ENCODE assay signal across 1 cellular context in the genomic region with DNA sequence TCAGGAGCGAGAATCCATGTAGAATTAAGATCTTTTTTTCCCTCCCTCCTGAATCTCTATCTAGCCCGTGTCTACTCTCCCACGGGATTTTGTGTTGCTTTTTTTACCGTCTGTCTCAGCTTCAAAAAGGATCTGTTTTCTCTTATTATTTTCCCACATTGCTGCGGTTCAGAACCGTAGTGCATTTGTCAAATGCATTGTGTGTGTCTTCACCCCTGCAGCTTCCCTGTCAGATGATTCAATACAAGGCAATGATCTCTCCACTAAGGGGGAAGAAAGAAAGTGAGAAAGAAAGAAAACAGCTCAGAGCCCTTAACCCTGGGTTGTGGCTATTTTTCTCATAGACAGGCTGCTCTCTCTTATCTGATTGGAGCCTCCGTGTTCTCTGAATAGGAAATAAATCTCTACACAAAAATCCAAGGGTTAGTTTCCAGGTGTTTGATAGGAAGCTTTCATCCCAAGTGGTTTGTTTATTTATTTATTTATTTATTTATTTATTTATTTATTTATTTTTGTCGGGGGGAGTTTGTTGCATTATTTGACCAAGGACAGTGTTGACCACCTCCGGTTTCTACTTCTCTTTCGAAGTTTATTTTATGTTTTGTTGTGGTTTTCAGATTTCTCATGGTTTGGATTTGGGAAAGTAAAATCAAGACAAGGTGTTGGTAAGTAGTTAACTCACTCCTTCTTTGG.
TF ChIP-seq lines count a peak whose summit lies in the region.

No MANE protein-coding gene starts in this region.

TF ChIP-seq in HEK293, 187 proteins besides CTCF, POLR2A, EP300 and RAD21 (continued from another document and continues in another):
- no peak for TF ChIP-seq PRDM2 (tag by site-specific recombination; IDR thresholded peaks at IDR 0.05; ENCODE audit: borderline replicate concordance)
- no peak for TF ChIP-seq ZNF404 (tag by site-specific recombination; IDR thresholded peaks at IDR 0.05)
- no peak for TF ChIP-seq ZNF248 (tag by site-specific recombination; IDR thresholded peaks at IDR 0.05)
- TF ChIP-seq PRDM4 (tag by site-specific recombination; IDR thresholded peaks at IDR 0.05), result no peak
- TF ChIP-seq ZNF184 (tag by site-specific recombination; IDR thresholded peaks at IDR 0.05), result no peak
- TF ChIP-seq ZSCAN4 (tag by site-specific recombination; IDR thresholded peaks at IDR 0.05), result no peak
- no peak for TF ChIP-seq ZNF626 (tag by site-specific recombination; IDR thresholded peaks at IDR 0.05)
- TF ChIP-seq ZNF133 (tag by site-specific recombination; IDR thresholded peaks at IDR 0.05), result no peak
- no peak for TF ChIP-seq ZNF174 (tag by site-specific recombination; IDR thresholded peaks at IDR 0.05)
- no peak for TF ChIP-seq SP7 (tag by site-specific recombination; IDR thresholded peaks at IDR 0.05)
- no peak for TF ChIP-seq ZNF423 (tag by site-specific recombination; IDR thresholded peaks at IDR 0.05)
- no peak for TF ChIP-seq SCRT2 (tag by site-specific recombination; IDR thresholded peaks at IDR 0.05)
- no peak for TF ChIP-seq ZNF157 (tag by site-specific recombination; IDR thresholded peaks at IDR 0.05)
- TF ChIP-seq ZNF501 (tag by site-specific recombination; IDR thresholded peaks at IDR 0.05), result no peak
- TF ChIP-seq ZBTB7A (tag by site-specific recombination; IDR thresholded peaks at IDR 0.05; ENCODE audit: low read depth), result no peak
- TF ChIP-seq, protein P1, sequence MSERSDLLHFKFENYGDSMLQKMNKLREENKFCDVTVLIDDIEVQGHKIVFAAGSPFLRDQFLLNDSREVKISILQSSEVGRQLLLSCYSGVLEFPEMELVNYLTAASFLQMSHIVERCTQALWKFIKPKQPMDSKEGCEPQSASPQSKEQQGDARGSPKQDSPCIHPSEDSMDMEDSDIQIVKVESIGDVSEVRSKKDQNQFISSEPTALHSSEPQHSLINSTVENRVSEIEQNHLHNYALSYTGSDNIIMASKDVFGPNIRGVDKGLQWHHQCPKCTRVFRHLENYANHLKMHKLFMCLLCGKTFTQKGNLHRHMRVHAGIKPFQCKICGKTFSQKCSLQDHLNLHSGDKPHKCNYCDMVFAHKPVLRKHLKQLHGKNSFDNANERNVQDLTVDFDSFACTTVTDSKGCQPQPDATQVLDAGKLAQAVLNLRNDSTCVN (tag by site-specific recombination; optimal IDR thresholded peaks at IDR 0.05), result no peak
- TF ChIP-seq ZNF558 (tag by site-specific recombination; IDR thresholded peaks at IDR 0.05), result no peak
- no peak for TF ChIP-seq ZNF621 (tag by site-specific recombination; IDR thresholded peaks at IDR 0.05)
- no peak for TF ChIP-seq ZNF521 (tag by site-specific recombination; IDR thresholded peaks at IDR 0.05)
- TF ChIP-seq KLF1 (tag by site-specific recombination; IDR thresholded peaks at IDR 0.05), result no peak
- TF ChIP-seq ZNF10 (tag by site-specific recombination; IDR thresholded peaks at IDR 0.05), result no peak
- no peak for TF ChIP-seq ZNF629 (tag by site-specific recombination; IDR thresholded peaks at IDR 0.05)
- TF ChIP-seq MEIS1 (CRISPR knock-in tag; IDR thresholded peaks at IDR 0.05; ENCODE audit: borderline replicate concordance), result no peak
- TF ChIP-seq KLF9 (tag by site-specific recombination; IDR thresholded peaks at IDR 0.05; ENCODE audit: low read depth), result no peak
- no peak for TF ChIP-seq HOXA7 (CRISPR knock-in tag; IDR thresholded peaks at IDR 0.05; ENCODE audit: borderline replicate concordance)
- TF ChIP-seq TCF7L2 (IDR thresholded peaks at IDR 0.05; ENCODE audit: borderline replicate concordance, low read depth, low read length), result no peak
- no peak for TF ChIP-seq ZNF146 (tag by site-specific recombination; IDR thresholded peaks at IDR 0.05)
- no peak for TF ChIP-seq ZNF2 (tag by site-specific recombination; IDR thresholded peaks at IDR 0.05)
- no peak for TF ChIP-seq SP2 (tag by site-specific recombination; IDR thresholded peaks at IDR 0.05)
- TF ChIP-seq ZNF19 (tag by site-specific recombination; IDR thresholded peaks at IDR 0.05; ENCODE audit: low read depth), result no peak
- TF ChIP-seq ZNF791 (tag by site-specific recombination; IDR thresholded peaks at IDR 0.05), result no peak
- no peak for TF ChIP-seq BCL6B (tag by site-specific recombination; IDR thresholded peaks at IDR 0.05)
- no peak for TF ChIP-seq ZNF398 (tag by site-specific recombination; IDR thresholded peaks at IDR 0.05)
- no peak for TF ChIP-seq PRDM1 (tag by site-specific recombination; IDR thresholded peaks at IDR 0.05)
- TF ChIP-seq, protein P2, sequence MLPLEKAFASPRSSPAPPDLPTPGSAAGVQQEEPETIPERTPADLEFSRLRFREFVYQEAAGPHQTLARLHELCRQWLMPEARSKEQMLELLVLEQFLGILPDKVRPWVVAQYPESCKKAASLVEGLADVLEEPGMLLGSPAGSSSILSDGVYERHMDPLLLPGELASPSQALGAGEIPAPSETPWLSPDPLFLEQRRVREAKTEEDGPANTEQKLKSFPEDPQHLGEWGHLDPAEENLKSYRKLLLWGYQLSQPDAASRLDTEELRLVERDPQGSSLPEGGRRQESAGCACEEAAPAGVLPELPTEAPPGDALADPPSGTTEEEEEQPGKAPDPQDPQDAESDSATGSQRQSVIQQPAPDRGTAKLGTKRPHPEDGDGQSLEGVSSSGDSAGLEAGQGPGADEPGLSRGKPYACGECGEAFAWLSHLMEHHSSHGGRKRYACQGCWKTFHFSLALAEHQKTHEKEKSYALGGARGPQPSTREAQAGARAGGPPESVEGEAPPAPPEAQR (tag by site-specific recombination; IDR thresholded peaks at IDR 0.05), result no peak
- no peak for TF ChIP-seq ZNF747 (tag by site-specific recombination; IDR thresholded peaks at IDR 0.05)
- TF ChIP-seq, protein P3, sequence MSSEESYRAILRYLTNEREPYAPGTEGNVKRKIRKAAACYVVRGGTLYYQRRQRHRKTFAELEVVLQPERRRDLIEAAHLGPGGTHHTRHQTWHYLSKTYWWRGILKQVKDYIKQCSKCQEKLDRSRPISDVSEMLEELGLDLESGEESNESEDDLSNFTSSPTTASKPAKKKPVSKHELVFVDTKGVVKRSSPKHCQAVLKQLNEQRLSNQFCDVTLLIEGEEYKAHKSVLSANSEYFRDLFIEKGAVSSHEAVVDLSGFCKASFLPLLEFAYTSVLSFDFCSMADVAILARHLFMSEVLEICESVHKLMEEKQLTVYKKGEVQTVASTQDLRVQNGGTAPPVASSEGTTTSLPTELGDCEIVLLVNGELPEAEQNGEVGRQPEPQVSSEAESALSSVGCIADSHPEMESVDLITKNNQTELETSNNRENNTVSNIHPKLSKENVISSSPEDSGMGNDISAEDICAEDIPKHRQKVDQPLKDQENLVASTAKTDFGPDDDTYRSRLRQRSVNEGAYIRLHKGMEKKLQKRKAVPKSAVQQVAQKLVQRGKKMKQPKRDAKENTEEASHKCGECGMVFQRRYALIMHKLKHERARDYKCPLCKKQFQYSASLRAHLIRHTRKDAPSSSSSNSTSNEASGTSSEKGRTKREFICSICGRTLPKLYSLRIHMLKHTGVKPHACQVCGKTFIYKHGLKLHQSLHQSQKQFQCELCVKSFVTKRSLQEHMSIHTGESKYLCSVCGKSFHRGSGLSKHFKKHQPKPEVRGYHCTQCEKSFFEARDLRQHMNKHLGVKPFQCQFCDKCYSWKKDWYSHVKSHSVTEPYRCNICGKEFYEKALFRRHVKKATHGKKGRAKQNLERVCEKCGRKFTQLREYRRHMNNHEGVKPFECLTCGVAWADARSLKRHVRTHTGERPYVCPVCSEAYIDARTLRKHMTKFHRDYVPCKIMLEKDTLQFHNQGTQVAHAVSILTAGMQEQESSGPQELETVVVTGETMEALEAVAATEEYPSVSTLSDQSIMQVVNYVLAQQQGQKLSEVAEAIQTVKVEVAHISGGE (tag by site-specific recombination; conservative IDR thresholded peaks at IDR 0.05; ENCODE audit: low read depth), result peak; percentile 77
- peak; percentile 75 for TF ChIP-seq ZNF623 (tag by site-specific recombination; IDR thresholded peaks at IDR 0.05)
